20 cellular contexts compared by ENCODE assay signal in genomic region chr18:74589021-74589420, GRCh38. TPM values are rescaled to one million over a fixed set of nuclear protein-coding genes. Genes with fewer than 3 reads are reported as not detected.
DNase-seq lines count a peak whose midpoint lies in the region; ATAC-seq and TF ChIP-seq lines count a peak whose summit lies in the region.
"Had no signal": no experiment of that assay in that cellular context is flagged by ENCODE, and none has a peak within 500 bp of the region (broad histone marks: within the 10 kb centered on the region; RNA-seq: fewer than 3 reads in every experiment).

No MANE protein-coding gene starts in this region.

- peaks cover 5% of the 10 kb centered on the region for H3K4me1 Mint-ChIP-seq in CD4-positive, alpha-beta T cell (ENCODE audit: low read depth)
- H3K4me1 Mint-ChIP-seq: nephron had no signal

- no peak for TF ChIP-seq EP300 in esophagus muscularis mucosa (IDR thresholded peaks at IDR 0.05)

- H3K4me1 ChIP-seq in heart left ventricle (peaks cover 0 to 39% (median 0%) of the 10 kb centered on the region in 12 donors), left ventricle myocardium inferior (no peaks in the 10 kb centered on the region), esophagus muscularis mucosa (no peaks in the 10 kb centered on the region), spleen (peaks cover 0 to 53% (median 8%) of the 10 kb centered on the region in 6 donors), tibial artery (no peaks in the 10 kb centered on the region)

- peaks cover 3% of the 10 kb centered on the region for H3K9me3 Mint-ChIP-seq in CD4-positive, alpha-beta T cell
- H3K9me3 Mint-ChIP-seq: activated T-helper 1 cell treated with anti-CD3 and anti-CD28 coated beads, Interleukin-12 subunit alpha, Interleukin-12 subunit beta, Interleukin-2, Interleukin-4 antibody, amounts not matched to agents 30 ng/mL and 10 ng/mL and 1 ng/mL, durations not matched to agents 14 hours and 24 hours and 36 hours; nephron had no signal

- WGBS in heart left ventricle, 4 donors, result 65 to 76% (median 67%) methylated on average over 6 of the region's 6 CpGs
- 59% methylated on average over 6 of the region's 6 CpGs for WGBS in esophagus muscularis mucosa
- 28 to 64% (median 36%) methylated on average over 6 of the region's 6 CpGs for WGBS in spleen, 5 donors

- peaks cover 15% of the 10 kb centered on the region for H3K36me3 Mint-ChIP-seq in CD4-positive, alpha-beta T cell (ENCODE audit: low read depth)

- TF ChIP-seq POLR2A in heart left ventricle (IDR thresholded peaks at IDR 0.05), result no peak
- TF ChIP-seq POLR2A in esophagus muscularis mucosa (IDR thresholded peaks at IDR 0.05; ENCODE audit: low read depth), result no peak
- no peak for TF ChIP-seq POLR2A in spleen (IDR thresholded peaks at IDR 0.05)

- H3K9me3 ChIP-seq in heart left ventricle (no peaks in the 10 kb centered on the region), left ventricle myocardium inferior (replicated peaks) (no peaks in the 10 kb centered on the region), esophagus muscularis mucosa (no peaks in the 10 kb centered on the region), spleen (no peaks in the 10 kb centered on the region), tibial artery (no peaks in the 10 kb centered on the region)
- H3K9me3 ChIP-seq in CD4-positive, alpha-beta T cell (ENCODE audit: control insufficient read depth, low read length), result no peaks in the 10 kb centered on the region

- no peak for DNase-seq in heart left ventricle
- DNase-seq in left ventricle myocardium inferior, result no peak
- peak; percentile 67 to 74 for DNase-seq in NOMO-1 (lab: John Stamatoyannopoulos, UW; ENCODE audit: unreplicated experiment in 2 of 2)
- DNase-seq in esophagus muscularis mucosa (ENCODE audit: extremely low spot score), result peak; percentile 50
- no peak for DNase-seq in spleen
- no peak for DNase-seq in CD4-positive, alpha-beta T cell
- no peak for DNase-seq in tibial artery
- DNase-seq: activated CD4-positive, CD25-positive, alpha-beta regulatory T cell treated with anti-CD3 and anti-CD28 coated beads, Interleukin-2, amount 50 U/mL, for 72 hours; CD4-positive, CD25-positive, alpha-beta regulatory T cell; hippocampal formation; KG1; NCI-H524 treated with DMSO at 0.1 percent for 48 hours; T-helper 9 cell had no signal

- H3K27ac ChIP-seq in heart left ventricle (peak overlapping the region in 1 of 12 donors; percentile 77), left ventricle myocardium inferior (replicated peaks) (no peak overlapping the region), esophagus muscularis mucosa (replicated peaks in 1 of 4) (no peak overlapping the region), spleen (peak overlapping the region in 7 of 8 donors; percentile 24 to 85 (median 81)), tibial artery (no peak overlapping the region)
- no peak overlapping the region for H3K27ac ChIP-seq in CD4-positive, alpha-beta T cell (ENCODE audit: low read depth, low read length)

- H3K4me3 Mint-ChIP-seq in CD4-positive, alpha-beta T cell, result no peak overlapping the region
- H3K4me3 Mint-ChIP-seq: activated naive CD8-positive, alpha-beta T cell; activated T-helper 1 cell treated with anti-CD3 and anti-CD28 coated beads, Interleukin-12 subunit alpha, Interleukin-12 subunit beta, Interleukin-2, Interleukin-4 antibody, amounts not matched to agents 30 ng/mL and 10 ng/mL and 1 ng/mL, durations not matched to agents 14 hours and 24 hours and 36 hours; CD4-positive, CD25-positive, alpha-beta regulatory T cell; nephron had no signal

- intact Hi-C loops in heart left ventricle (cut with DNase I) (no loop called here), left ventricle myocardium inferior (cut with micrococcal nuclease) (no loop called here), esophagus muscularis mucosa (cut with DNase I) (no loop called here), spleen (cut with DNase I; ENCODE audit: low total_unique reads) (no loop called here), tibial artery (cut with DNase I; ENCODE audit: low total_unique reads) (no loop called here)
- intact Hi-C loops in CD4-positive, alpha-beta T cell (cut with DNase I, micrococcal nuclease), result no loop called here

- no peak overlapping the region for H3K4me3 ChIP-seq in heart left ventricle
- no peak overlapping the region for H3K4me3 ChIP-seq in left ventricle myocardium inferior
- H3K4me3 ChIP-seq in esophagus muscularis mucosa, result no peak overlapping the region
- no peak overlapping the region for H3K4me3 ChIP-seq in spleen
- H3K4me3 ChIP-seq in tibial artery, result no peak overlapping the region
- H3K4me3 ChIP-seq: smooth muscle cell had no signal

- no peak overlapping the region for H3K27ac Mint-ChIP-seq in CD4-positive, alpha-beta T cell
- H3K27ac Mint-ChIP-seq: activated naive CD8-positive, alpha-beta T cell; activated T-helper 1 cell treated with anti-CD3 and anti-CD28 coated beads, Interleukin-12 subunit alpha, Interleukin-12 subunit beta, Interleukin-2, Interleukin-4 antibody, amounts not matched to agents 30 ng/mL and 10 ng/mL and 1 ng/mL, durations not matched to agents 14 hours and 24 hours and 36 hours; CD4-positive, CD25-positive, alpha-beta regulatory T cell; nephron; progenitor cell of endocrine pancreas had no signal

- CTCF ChIA-PET in CD4-positive, alpha-beta T cell (lab: Charles Lee), result no interaction called here

- H3K27me3 ChIP-seq in heart left ventricle, result peaks cover 0 to 9% (median 0%) of the 10 kb centered on the region in 9 donors
- H3K27me3 ChIP-seq in left ventricle myocardium inferior (ENCODE audit: low read depth), result no peaks in the 10 kb centered on the region
- H3K27me3 ChIP-seq in esophagus muscularis mucosa, result peaks cover 0 to 5% (median 0%) of the 10 kb centered on the region in 4 donors
- H3K27me3 ChIP-seq in spleen (replicated peaks in 1 of 7), result no peaks in the 10 kb centered on the region
- H3K27me3 ChIP-seq in CD4-positive, alpha-beta T cell (ENCODE audit: control insufficient read depth, insufficient read depth, low read length), result no peaks in the 10 kb centered on the region
- no peaks in the 10 kb centered on the region for H3K27me3 ChIP-seq in tibial artery

- POLR2A ChIA-PET in CD4-positive, alpha-beta T cell (lab: Charles Lee), result interaction anchor here (0.8 kb wide), 1 partner anchor 10 kb away, joined by 3 read pairs; no protein-coding TSS in a partner anchor

- ATAC-seq in heart left ventricle, result peak in 3 of 4 donors; percentile 39 to 68 (median 41)
- no peak for ATAC-seq in CD4-positive, alpha-beta T cell (ENCODE audit: poor library complexity)
- no peak for ATAC-seq in GM18517 (IDR thresholded peaks at IDR 0.05; ENCODE audit: unreplicated experiment)

- H3K27me3 Mint-ChIP-seq in CD4-positive, alpha-beta T cell, result peaks cover 33% of the 10 kb centered on the region

- H3K36me3 ChIP-seq in heart left ventricle (peaks cover 0 to 20% (median 10%) of the 10 kb centered on the region in 9 donors), left ventricle myocardium inferior (peaks cover 20% of the 10 kb centered on the region), esophagus muscularis mucosa (peaks cover 0 to 11% (median 3%) of the 10 kb centered on the region in 4 donors), spleen (peaks cover 0 to 19% (median 4%) of the 10 kb centered on the region in 6 donors), tibial artery (peaks cover 0 to 17% (median 14%) of the 10 kb centered on the region in 3 donors)

- TF ChIP-seq CTCF in heart left ventricle (IDR thresholded peaks at IDR 0.05) (no peak), left ventricle myocardium inferior (IDR thresholded peaks at IDR 0.05; ENCODE audit: borderline replicate concordance) (no peak), esophagus muscularis mucosa (IDR thresholded peaks at IDR 0.05) (no peak), spleen (IDR thresholded peaks at IDR 0.05 in 8 of 11, conservative IDR thresholded peaks at IDR 0.05 in 3 of 11) (no peak), tibial artery (IDR thresholded peaks at IDR 0.05) (no peak)
- no peak for TF ChIP-seq CTCF in CD4-positive, alpha-beta T cell (IDR thresholded peaks at IDR 0.05)

RNA-seq across cellular contexts. Expression of gene ZNF407, which starts 8.6 kb away (rescaled TPM):
- total RNA-seq in heart left ventricle (10 to 100 TPM in 7 of 9 donors, 1 to 10 TPM in 2; 8.1 to 14.7 (median 12.3) TPM), left ventricle myocardium inferior (10.6 TPM), esophagus muscularis mucosa (10 to 100 TPM; 13.9 to 19.1 (median 17.2) TPM), spleen (10 to 100 TPM; 21.1 to 41.0 (median 28.3) TPM)
- polyA plus RNA-seq in heart left ventricle (1 to 10 TPM; 3.8 to 3.9 TPM), spleen (1 to 10 TPM; 2.0 to 3.7 (median 2.3) TPM)
- 10 to 100 TPM; 23.2 to 24.7 TPM for total RNA-seq in CD4-positive, alpha-beta T cell

RNA-seq across cellular contexts. Expression of gene CNDP1, which starts 54.7 kb away (rescaled TPM):
- total RNA-seq in heart left ventricle (not detected), left ventricle myocardium inferior (not detected), esophagus muscularis mucosa (not detected), spleen (under 1 TPM in 5 of 7 donors, not detected in 2; 0.13 to 0.59 (median 0.36) TPM)
- polyA plus RNA-seq in heart left ventricle (under 1 TPM in 1 of 2 donors, not detected in 1; 0.03 TPM), spleen (under 1 TPM; 0.03 to 0.17 (median 0.13) TPM)
- total RNA-seq in CD4-positive, alpha-beta T cell, result under 1 TPM; 0.25 to 0.39 TPM
- total RNA-seq: activated T-helper 1 cell treated with anti-CD3 and anti-CD28 coated beads, Interleukin-12 subunit alpha, Interleukin-12 subunit beta, Interleukin-2, Interleukin-4 antibody, amounts not matched to agents 30 ng/mL and 10 ng/mL and 1 ng/mL, durations not matched to agents 14 hours and 24 hours and 36 hours; mesenteric fat pad; smooth muscle cell had no signal
- polyA plus RNA-seq: CD4-positive, CD25-positive, alpha-beta regulatory T cell; smooth muscle cell had no signal

Comparison
In these comparisons a context has a peak if more than half of its experiments do, and no peak if none do; other contexts are left out.
1. ATAC-seq: peak in heart left ventricle (3 of 4); none in CD4-positive, alpha-beta T cell (single experiment) and GM18517 (single experiment).
2. DNase-seq: peak in NOMO-1 (2 of 2) and esophagus muscularis mucosa (single experiment); none in heart left ventricle (0 of 5), left ventricle myocardium inferior (single experiment), spleen (single experiment), CD4-positive, alpha-beta T cell (0 of 10) and tibial artery (0 of 2).
3. H3K27ac ChIP-seq: peak in spleen (7 of 8); none in left ventricle myocardium inferior (single experiment), esophagus muscularis mucosa (0 of 4), CD4-positive, alpha-beta T cell (single experiment) and tibial artery (0 of 2).